In the genomic region with DNA sequence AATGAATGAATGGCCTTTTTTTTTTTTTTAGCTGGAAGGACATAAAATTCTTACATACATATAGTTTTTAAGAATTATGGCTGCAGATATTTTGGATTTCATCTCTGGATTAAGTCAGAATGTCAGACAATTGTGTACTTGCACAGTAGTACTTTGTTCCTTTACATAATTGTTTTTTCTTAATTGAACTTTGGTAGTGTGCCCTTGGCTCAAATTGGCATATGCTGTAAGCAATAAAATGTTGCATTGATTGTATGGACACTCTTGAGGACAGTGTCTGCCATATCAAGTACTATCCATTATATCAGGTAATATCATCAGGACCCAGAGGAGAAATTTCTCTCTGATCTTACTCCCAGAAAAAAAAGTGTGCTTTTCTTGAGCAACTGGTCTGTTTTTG, we compare ENCODE assay signal across 29 cellular contexts.
"Had no signal": no experiment of that assay in that cellular context is flagged by ENCODE, and none has a peak within 500 bp of the region (broad histone marks: within the 10 kb centered on the region; RNA-seq: fewer than 3 reads in every experiment).

No MANE protein-coding gene starts in this region.

- H2AFZ ChIP-seq: hepatocyte, parathyroid adenoma had no signal

- H3K9me3 Mint-ChIP-seq: mesothelial cell of epicardium; naive B cell; natural killer cell; neural crest cell; stimulated activated memory B cell treated with anti-CD40 and anti-IgM and Interleukin-4, amounts not matched to agents 10 μg/mL and 1 μg/mL and 100 μg/mL, for 72 hours had no signal

- H3K4me1 ChIP-seq: left lung, right atrium auricular region, upper lobe of right lung had no signal

- H3K27me3 ChIP-seq: heart right ventricle, hepatocyte, left lung, right atrium auricular region, sigmoid colon, stomach, suprapubic skin, tibial artery, upper lobe of right lung had no signal

- DNase-seq: glutamatergic neuron; heart right ventricle; islet precursor cell; left lung; mesendoderm; naive B cell; natural killer cell; nucleus accumbens; sigmoid colon; stimulated activated CD4-positive, alpha-beta T cell treated with anti-CD3 and anti-CD28 coated beads, Interleukin-1b, Interleukin-23, amount 100 ng/mL, for 48 hours; stimulated activated CD4-positive, alpha-beta T cell treated with anti-CD3 and anti-CD28 coated beads, Interleukin-2, amount 100 ng/mL, for 48 hours; stimulated activated CD4-positive, alpha-beta T cell treated with anti-CD3 and anti-CD28 coated beads, Interleukin-4, amount 100 ng/mL, for 4 hours; stimulated activated CD8-positive, alpha-beta memory T cell treated with anti-CD3 and anti-CD28 coated beads, Interleukin-4, amount 100 ng/mL, for 48 hours; stimulated activated naive CD8-positive, alpha-beta T cell treated with anti-CD3 and anti-CD28 coated beads, Interleukin-15, Interleukin-2, amounts not matched to agents 100 U/mL and 50 U/mL, for 24 hours; stomach; tibial artery; trophoblast cell; upper lobe of right lung had no signal

- ATAC-seq: left lung; natural killer cell; stimulated activated memory B cell treated with anti-CD40 and anti-IgM and Interleukin-4, amounts not matched to agents 10 μg/mL and 1 μg/mL and 100 μg/mL, for 72 hours; stimulated activated naive CD8-positive, alpha-beta T cell treated with anti-CD3 and anti-CD28 coated beads, Interleukin-15, Interleukin-2, amounts not matched to agents 100 U/mL and 50 U/mL, for 24 hours; upper lobe of right lung had no signal

- H3K36me3 Mint-ChIP-seq: mesothelial cell of epicardium; naive B cell; natural killer cell; stimulated activated memory B cell treated with anti-CD40 and anti-IgM and Interleukin-4, amounts not matched to agents 10 μg/mL and 1 μg/mL and 100 μg/mL, for 72 hours had no signal

- H3K4me2 ChIP-seq: hepatocyte, smooth muscle cell had no signal

- H3K4me1 Mint-ChIP-seq: stimulated activated memory B cell treated with anti-CD40 and anti-IgM and Interleukin-4, amounts not matched to agents 10 μg/mL and 1 μg/mL and 100 μg/mL, for 72 hours had no signal

- H3K4me3 Mint-ChIP-seq: mesothelial cell of epicardium; natural killer cell; neural crest cell; stimulated activated memory B cell treated with anti-CD40 and anti-IgM and Interleukin-4, amounts not matched to agents 10 μg/mL and 1 μg/mL and 100 μg/mL, for 72 hours had no signal

- FAIRE-seq: urothelium cell line had no signal

- H3K9ac ChIP-seq: parathyroid adenoma had no signal

- H3K36me3 ChIP-seq: heart right ventricle, left lung, right atrium auricular region, sigmoid colon, stomach, suprapubic skin, thoracic aorta, tibial artery, upper lobe of right lung had no signal

- H3K9me3 ChIP-seq: heart right ventricle, left lung, right atrium auricular region, sigmoid colon, stomach, suprapubic skin, thoracic aorta, tibial artery, upper lobe of right lung had no signal

- H3K27ac Mint-ChIP-seq: mesothelial cell of epicardium; natural killer cell; stimulated activated memory B cell treated with anti-CD40 and anti-IgM and Interleukin-4, amounts not matched to agents 10 μg/mL and 1 μg/mL and 100 μg/mL, for 72 hours had no signal

- H3K4me3 ChIP-seq: heart right ventricle, hepatocyte, left lung, lung, right atrium auricular region, sigmoid colon, smooth muscle cell, stomach, suprapubic skin, thoracic aorta, tibial artery, upper lobe of right lung had no signal

- H3K27me3 Mint-ChIP-seq: naive B cell; stimulated activated memory B cell treated with anti-CD40 and anti-IgM and Interleukin-4, amounts not matched to agents 10 μg/mL and 1 μg/mL and 100 μg/mL, for 72 hours had no signal

- H3K27ac ChIP-seq: heart right ventricle, hepatocyte, left lung, parathyroid adenoma, right atrium auricular region, sigmoid colon, stomach, suprapubic skin, tibial artery, upper lobe of right lung had no signal
